Comparison of ENCODE assay signal across 17 cellular contexts in genomic region chr10:59290448-59290847, GRCh38.
DNase-seq lines count a peak whose midpoint lies in the region; ATAC-seq, FAIRE-seq and TF ChIP-seq lines count a peak whose summit lies in the region.
"Had no signal": no experiment of that assay in that cellular context is flagged by ENCODE, and none has a peak within 500 bp of the region (broad histone marks: within the 10 kb centered on the region; RNA-seq: fewer than 3 reads in every experiment).

No MANE protein-coding gene starts in this region.

- peaks cover 19% of the 10 kb centered on the region for H3K4me1 ChIP-seq in HUES48 (ENCODE audit: control insufficient read depth, insufficient read depth, low read length)
- no peaks in the 10 kb centered on the region for H3K4me1 ChIP-seq in GM12878 (ENCODE audit: control insufficient read depth, insufficient read depth, low read length)
- no peaks in the 10 kb centered on the region for H3K4me1 ChIP-seq in osteoblast (ENCODE audit: insufficient read depth, low read length)

- no peak for DNase-seq in GM06990 (ENCODE audit: extremely low read depth, insufficient read length)
- no peak for DNase-seq in GM12878 (ENCODE audit: low read depth, low spot score)
- DNase-seq in osteoblast (ENCODE audit: insufficient read length, low spot score, missing footprints), result no peak
- no peak for DNase-seq in H54 (ENCODE audit: insufficient read length, low spot score)
- DNase-seq in superior temporal gyrus (ENCODE audit: extremely low spot score), result no peak
- DNase-seq in NCI-H2107 treated with DMSO at 0.1 percent for 48 hours (lab: John Stamatoyannopoulos, UW; ENCODE audit: unreplicated experiment), result no peak
- DNase-seq: activated CD8-positive, alpha-beta T cell treated with anti-CD3 and anti-CD28 coated beads for 36 hours; amniotic stem cell; CD4-positive, CD25-positive, alpha-beta regulatory T cell; GDM1; left ventricle myocardium superior; NCI-H187 treated with DMSO at 0.1 percent for 48 hours; NCI-H748 treated with DMSO at 0.1 percent for 48 hours; SIG-M5 had no signal

- peak; percentile 49 for TF ChIP-seq CTCF in GM06990 (IDR thresholded peaks at IDR 0.05; ENCODE audit: insufficient read depth, low read length, poor library complexity, severe bottlenecking)
- peak; percentile 16 to 38 (median 27); a peak in 4 of 6 replicates for TF ChIP-seq CTCF in GM12878 (IDR thresholded peaks at IDR 0.05 in 2 of 3, conservative IDR thresholded peaks at IDR 0.05 in 1 of 3; ENCODE audit: control insufficient read depth in 2 of 3, extremely low read depth in 1 of 3, insufficient read depth in 1 of 3, low read depth in 3 of 3, low read length in 3 of 3)
- TF ChIP-seq CTCF in osteoblast (IDR thresholded peaks at IDR 0.05; ENCODE audit: extremely low read depth, low read depth, low read length), result peak; percentile 24

- H3K4me3 ChIP-seq in GM06990 (replicated peaks; ENCODE audit: low read depth, low read length) (no peak overlapping the region), HUES48 (ENCODE audit: low read depth, low read length) (0 out of 2 replicates have a peak overlapping the region, but pooled peaks have one; percentile 38), GM12878 (no peak overlapping the region), osteoblast (ENCODE audit: insufficient read depth, low read length) (no peak overlapping the region)
- H3K4me3 ChIP-seq: thoracic aorta had no signal

- H3K36me3 ChIP-seq in GM06990 (ENCODE audit: control insufficient read depth, insufficient read depth, low read length), result no peaks in the 10 kb centered on the region
- H3K36me3 ChIP-seq in HUES48 (ENCODE audit: control insufficient read depth, insufficient read depth, low read length), result no peaks in the 10 kb centered on the region
- no peaks in the 10 kb centered on the region for H3K36me3 ChIP-seq in GM12878 (ENCODE audit: control insufficient read depth in 2 of 2, insufficient read depth in 2 of 2, low read length in 1 of 2)
- H3K36me3 ChIP-seq in osteoblast (ENCODE audit: insufficient read depth, low read length), result no peaks in the 10 kb centered on the region
- H3K36me3 ChIP-seq: thoracic aorta had no signal

- POLR2A ChIA-PET in GM12878 (lab: Charles Lee), result interaction anchor here (0.6 kb wide), 1 partner anchor 70 kb away, joined by 5 read pairs; no protein-coding TSS in a partner anchor

- ATAC-seq in GM12878, result peak; percentile 57
- ATAC-seq: activated CD8-positive, alpha-beta T cell treated with anti-CD3 and anti-CD28 coated beads for 36 hours; left ventricle myocardium superior; natural killer cell treated with Interleukin-12 subunit alpha and Interleukin-12 subunit beta and Interleukin-15 and Interleukin-18, amount 100 ng/mL, for 72 hours had no signal

- no peak for FAIRE-seq in GM12878 (lab: Jason Lieb, UNC)
- FAIRE-seq in H54 (lab: Jason Lieb, UNC), result no peak

- CTCF ChIA-PET in GM12878 (lab: Yijun Ruan, JAX), result interaction anchor here (1.1 to 3.4 kb wide), 11 partner anchors 11 to 392 kb away, joined by 3 to 35 read pairs (median 4); no protein-coding TSS in a partner anchor

- in situ Hi-C loops in GM12878 (cut with MboI), result no loop called here

- intact Hi-C loops in GM12878 (cut with micrococcal nuclease; ENCODE audit: unreplicated experiment), result loop anchor here (1.0 kb wide), 1 partner anchor 338 kb away; no protein-coding TSS in a partner anchor

- H4K20me1 ChIP-seq in GM12878 (ENCODE audit: control insufficient read depth, insufficient read depth) (no peaks in the 10 kb centered on the region), osteoblast (ENCODE audit: insufficient read depth, low read length) (no peaks in the 10 kb centered on the region)

- H3K4me2 ChIP-seq in GM12878 (ENCODE audit: control insufficient read depth, insufficient read depth), result no peak overlapping the region
- H3K4me2 ChIP-seq in osteoblast (ENCODE audit: insufficient read depth, low read length), result no peak overlapping the region

- 26% methylated on average over 4 of the region's 4 CpGs for WGBS in GM12878 (ENCODE audit: insufficient coverage, insufficient replicate concordance, low lambda C conversion rate, missing lambda C conversion rate)

- no peaks in the 10 kb centered on the region; the same call in 1 of the 2 replicates for H3K27me3 ChIP-seq in GM06990 (replicated peaks; ENCODE audit: control insufficient read depth, insufficient read depth, low read length)
- H3K27me3 ChIP-seq in HUES48 (ENCODE audit: control insufficient read depth, insufficient read depth, low read length), result no peaks in the 10 kb centered on the region
- H3K27me3 ChIP-seq in GM12878 (replicated peaks in 1 of 2; ENCODE audit: control insufficient read depth in 2 of 2, insufficient read depth in 2 of 2, low read length in 1 of 2), result 0 out of 4 replicates have a peak, but pooled peaks cover 0 to 1% of the 10 kb centered on the region in 2 experiments
- no peaks in the 10 kb centered on the region for H3K27me3 ChIP-seq in osteoblast (ENCODE audit: insufficient read depth, low read length)

- H3K79me2 ChIP-seq in GM12878 (ENCODE audit: control insufficient read depth, insufficient read depth, low read length), result no peaks in the 10 kb centered on the region
- no peaks in the 10 kb centered on the region for H3K79me2 ChIP-seq in osteoblast (ENCODE audit: insufficient read depth, low read length)

- SMC1A ChIA-PET in GM12878 (lab: Charles Lee; ENCODE audit: uncharacterized antibody, unreplicated experiment), result interaction anchor here (0.8 to 2.5 kb wide), 9 partner anchors 11 to 369 kb away, joined by 3 to 11 read pairs (median 5); no protein-coding TSS in a partner anchor

- no peak overlapping the region for H3K9ac ChIP-seq in HUES48 (ENCODE audit: low read depth, low read length)
- H3K9ac ChIP-seq in GM12878 (ENCODE audit: control insufficient read depth, insufficient read depth, low read length), result no peak overlapping the region

- no peak for TF ChIP-seq EP300 in GM12878 (IDR thresholded peaks at IDR 0.05; ENCODE audit: borderline replicate concordance in 1 of 2, control insufficient read depth in 1 of 2, low read depth in 2 of 2, low read length in 2 of 2)

- H3K27ac ChIP-seq in HUES48 (ENCODE audit: low read depth, low read length) (peak overlapping the region; percentile 59), GM12878 (ENCODE audit: control insufficient read depth, insufficient read depth) (no peak overlapping the region), osteoblast (ENCODE audit: low read depth, low read length) (no peak overlapping the region)
- H3K27ac ChIP-seq: thoracic aorta had no signal

- no TSS peak for BruUV-seq in GM12878 (replicated peaks; lab: Mats Ljungman, UMichigan)

- H3K9me3 ChIP-seq in HUES48 (ENCODE audit: control insufficient read depth, insufficient read depth, low read length), result no peaks in the 10 kb centered on the region
- H3K9me3 ChIP-seq in GM12878 (replicated peaks; ENCODE audit: control insufficient read depth, insufficient read depth, low read length), result no peaks in the 10 kb centered on the region
- H3K9me3 ChIP-seq in osteoblast (ENCODE audit: low read depth, low read length), result no peaks in the 10 kb centered on the region
- H3K9me3 ChIP-seq: thoracic aorta had no signal

- TF ChIP-seq RAD21 in GM12878 (IDR thresholded peaks at IDR 0.05; ENCODE audit: insufficient read depth, low read depth, low read length), result peak; percentile 51

- RAD21 ChIA-PET in GM12878 (lab: Charles Lee; ENCODE audit: unreplicated experiment), result interaction anchor here (0.7 to 2.3 kb wide), 5 partner anchors 60 to 339 kb away, joined by 3 to 11 read pairs (median 4); no protein-coding TSS in a partner anchor

- TF ChIP-seq POLR2A in GM12878 (IDR thresholded peaks at IDR 0.05; ENCODE audit: low read depth, low read length) (no peak), H54 (IDR thresholded peaks at IDR 0.05; ENCODE audit: low read depth, low read length) (no peak)

- H2AFZ ChIP-seq in GM12878 (ENCODE audit: control insufficient read depth, low read depth, low read length) (no peak overlapping the region), osteoblast (ENCODE audit: low read length) (no peak overlapping the region)

TF ChIP-seq in GM12878, 131 proteins besides CTCF, POLR2A, EP300 and RAD21:
- TF ChIP-seq USF2 (IDR thresholded peaks at IDR 0.05; ENCODE audit: borderline replicate concordance, low read depth, low read length) (no peak), SMC3 (IDR thresholded peaks at IDR 0.05; ENCODE audit: borderline replicate concordance, low read length) (peak; percentile 31; the same call in 1 of the 2 replicates), NFXL1 (IDR thresholded peaks at IDR 0.05; ENCODE audit: borderline replicate concordance) (no peak), ELK1 (IDR thresholded peaks at IDR 0.05; ENCODE audit: low read depth, low read length) (no peak), SIX5 (IDR thresholded peaks at IDR 0.05; ENCODE audit: low read depth, low read length, severe bottlenecking) (no peak), CEBPB (IDR thresholded peaks at IDR 0.05; ENCODE audit: borderline replicate concordance in 1 of 2, low read depth in 2 of 2, low read length in 2 of 2) (no peak), FOXK2 (IDR thresholded peaks at IDR 0.05) (no peak)
- TF ChIP-seq, protein P1, sequence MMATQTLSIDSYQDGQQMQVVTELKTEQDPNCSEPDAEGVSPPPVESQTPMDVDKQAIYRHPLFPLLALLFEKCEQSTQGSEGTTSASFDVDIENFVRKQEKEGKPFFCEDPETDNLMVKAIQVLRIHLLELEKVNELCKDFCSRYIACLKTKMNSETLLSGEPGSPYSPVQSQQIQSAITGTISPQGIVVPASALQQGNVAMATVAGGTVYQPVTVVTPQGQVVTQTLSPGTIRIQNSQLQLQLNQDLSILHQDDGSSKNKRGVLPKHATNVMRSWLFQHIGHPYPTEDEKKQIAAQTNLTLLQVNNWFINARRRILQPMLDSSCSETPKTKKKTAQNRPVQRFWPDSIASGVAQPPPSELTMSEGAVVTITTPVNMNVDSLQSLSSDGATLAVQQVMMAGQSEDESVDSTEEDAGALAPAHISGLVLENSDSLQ (IDR thresholded peaks at IDR 0.05), result no peak
